In the genomic region with DNA sequence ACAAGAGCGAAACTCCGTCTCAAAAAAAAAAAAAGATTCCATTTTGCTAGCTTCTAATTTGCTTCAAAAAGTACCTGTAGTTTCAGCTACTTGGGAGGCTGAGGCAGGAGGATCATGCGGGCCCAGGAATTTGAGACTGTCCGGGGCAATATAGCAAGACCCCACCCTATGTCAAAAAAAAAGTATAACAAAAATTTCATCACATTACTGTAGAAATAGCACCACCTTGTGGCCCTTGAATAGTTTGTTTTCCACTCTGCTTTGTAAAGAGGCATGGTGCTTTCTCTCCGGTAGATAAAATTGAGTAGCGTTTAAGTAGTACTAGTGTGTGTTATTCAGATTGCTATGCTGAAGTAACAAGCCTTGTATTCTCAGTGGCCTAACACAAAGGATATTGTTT, we compare ENCODE assay signal across 8 cellular contexts. TPM values are rescaled to one million over a fixed set of nuclear protein-coding genes. Genes with fewer than 3 reads are reported as not detected.
DNase-seq lines count a peak whose midpoint lies in the region; ATAC-seq, FAIRE-seq and TF ChIP-seq lines count a peak whose summit lies in the region.

No MANE protein-coding gene starts in this region.

- H3K4me3 ChIP-seq in CD4-positive, CD25-positive, alpha-beta regulatory T cell (ENCODE audit: low read depth, low read length), result no peak overlapping the region
- H3K4me3 ChIP-seq in WI38 (ENCODE audit: low read depth, low read length), result no peak overlapping the region

- no peaks in the 10 kb centered on the region for H3K9me3 ChIP-seq in CD4-positive, CD25-positive, alpha-beta regulatory T cell (ENCODE audit: control insufficient read depth in 2 of 2, low read length in 2 of 2)

- no peaks in the 10 kb centered on the region for H3K4me1 ChIP-seq in CD4-positive, CD25-positive, alpha-beta regulatory T cell (ENCODE audit: control insufficient read depth, insufficient read depth, low read length, poor library complexity, severe bottlenecking)

- no peaks in the 10 kb centered on the region for H3K9me3 Mint-ChIP-seq in CD4-positive, CD25-positive, alpha-beta regulatory T cell

- ATAC-seq in CD4-positive, CD25-positive, alpha-beta regulatory T cell (ENCODE audit: low read depth in 2 of 2), result peak; percentile 62 to 67
- ATAC-seq in GM18870 (IDR thresholded peaks at IDR 0.05; ENCODE audit: unreplicated experiment) (no peak), HG03378 (IDR thresholded peaks at IDR 0.05; ENCODE audit: unreplicated experiment) (no peak)

- H3K27ac ChIP-seq in CD4-positive, CD25-positive, alpha-beta regulatory T cell (ENCODE audit: insufficient read depth, low read length, poor library complexity, severe bottlenecking), result no peak overlapping the region

- TF ChIP-seq CTCF in WI38 (IDR thresholded peaks at IDR 0.05; ENCODE audit: low read depth, low read length), result peak; percentile 14; the same call in 1 of the 2 replicates

- peak; percentile 79 for FAIRE-seq in GM12892 (lab: Jason Lieb, UNC)

- no peaks in the 10 kb centered on the region for H3K36me3 Mint-ChIP-seq in CD4-positive, CD25-positive, alpha-beta regulatory T cell

- H3K36me3 ChIP-seq in CD4-positive, CD25-positive, alpha-beta regulatory T cell (ENCODE audit: control insufficient read depth, insufficient read depth, low read length), result no peaks in the 10 kb centered on the region

- H3K27me3 Mint-ChIP-seq in CD4-positive, CD25-positive, alpha-beta regulatory T cell, result no peaks in the 10 kb centered on the region

- H3K27me3 ChIP-seq in CD4-positive, CD25-positive, alpha-beta regulatory T cell (ENCODE audit: control insufficient read depth, insufficient read depth, low read length), result no peaks in the 10 kb centered on the region

- H3K4me3 Mint-ChIP-seq in CD4-positive, CD25-positive, alpha-beta regulatory T cell, result no peak overlapping the region

- H3K4me1 Mint-ChIP-seq in CD4-positive, CD25-positive, alpha-beta regulatory T cell, result peaks cover 0 to 4% (median 2%) of the 10 kb centered on the region in 4 donors

- peak; percentile 18 to 77 (median 66) for DNase-seq in CD4-positive, CD25-positive, alpha-beta regulatory T cell
- DNase-seq in GM12892 (ENCODE audit: insufficient read length) (no peak), NCI-H2171 (lab: John Stamatoyannopoulos, UW) (peak; percentile 49), globus pallidus (ENCODE audit: low spot score) (peak; percentile 59), pons (ENCODE audit: low spot score) (peak; percentile 82)

- no peak overlapping the region for H3K27ac Mint-ChIP-seq in CD4-positive, CD25-positive, alpha-beta regulatory T cell

- no peak for TF ChIP-seq POLR2A in GM12892 (IDR thresholded peaks at IDR 0.05; ENCODE audit: low read depth, low read length)

RNA-seq across cellular contexts. Expression of a gene that starts 18.2 kb away (rescaled TPM):
- total RNA-seq in CD4-positive, CD25-positive, alpha-beta regulatory T cell, result 46.0 TPM
- polyA plus RNA-seq in CD4-positive, CD25-positive, alpha-beta regulatory T cell, result 10 to 100 TPM in 3 of 4 donors, 1 to 10 TPM in 1; 7.0 to 13.7 (median 11.6) TPM
- polyA plus RNA-seq in GM12892 (2012; ENCODE audit: missing spikeins), result 31.2 TPM

RNA-seq across cellular contexts. Expression of a gene that starts 29.2 kb away (rescaled TPM):
- 97.8 TPM for total RNA-seq in CD4-positive, CD25-positive, alpha-beta regulatory T cell
- 10 to 100 TPM; 14.1 to 16.8 (median 15.1) TPM for polyA plus RNA-seq in CD4-positive, CD25-positive, alpha-beta regulatory T cell
- polyA plus RNA-seq in GM12892 (2012; ENCODE audit: missing spikeins), result 15.1 TPM

Comparison
In these comparisons a context has a peak if more than half of its experiments do, and no peak if none do; other contexts are left out.
1. ATAC-seq: peak in CD4-positive, CD25-positive, alpha-beta regulatory T cell (2 of 2); none in GM18870 (single experiment) and HG03378 (single experiment).